In genomic region chr5:77718934-77719610, GRCh38 we compare ENCODE assay signal across 12 cellular contexts. TPM values are rescaled to one million over a fixed set of nuclear protein-coding genes. Genes with fewer than 3 reads are reported as not detected.
DNase-seq lines count a peak whose midpoint lies in the region; ATAC-seq lines count a peak whose summit lies in the region.
"Had no signal": no experiment of that assay in that cellular context is flagged by ENCODE, and none has a peak within 500 bp of the region (broad histone marks: within the 10 kb centered on the region; RNA-seq: fewer than 3 reads in every experiment).

No MANE protein-coding gene starts in this region.

- no peak overlapping the region for H3K27ac ChIP-seq in right cardiac atrium (ENCODE audit: low read length)
- H3K27ac ChIP-seq: cardiac muscle cell had no signal

- no peaks in the 10 kb centered on the region for H3K9me3 Mint-ChIP-seq in immature natural killer cell

- peak overlapping the region in 2 of 5 donors; percentile 7 to 44 for H3K4me3 Mint-ChIP-seq in immature natural killer cell

- no peaks in the 10 kb centered on the region for H3K27me3 Mint-ChIP-seq in immature natural killer cell (ENCODE audit: low read depth in 3 of 3)

- no peaks in the 10 kb centered on the region for H3K27me3 ChIP-seq in right cardiac atrium (ENCODE audit: control insufficient read depth, insufficient read depth)
- H3K27me3 ChIP-seq: cardiac muscle cell had no signal

- intact Hi-C loops in Right ventricle myocardium inferior (cut with DNase I) = no loop called here
- intact Hi-C loops in right cardiac atrium (cut with DNase I) = no loop called here

- ATAC-seq in GM18520 (IDR thresholded peaks at IDR 0.05; ENCODE audit: unreplicated experiment) (peak; percentile 72), GM21528 (IDR thresholded peaks at IDR 0.05; ENCODE audit: low FRiP score, unreplicated experiment) (peak; percentile 79), HG03280 (IDR thresholded peaks at IDR 0.05; ENCODE audit: unreplicated experiment) (peak; percentile 77), Right ventricle myocardium inferior (no peak), right cardiac atrium (no peak)

- WGBS in right cardiac atrium = 79% methylated on average over 6 of the region's 6 CpGs

- peak overlapping the region in 4 of 6 donors; percentile 1 to 45 (median 29) for H3K27ac Mint-ChIP-seq in immature natural killer cell

- H3K4me3 ChIP-seq in right cardiac atrium (ENCODE audit: low read length) = no peak overlapping the region
- H3K4me3 ChIP-seq: cardiac muscle cell had no signal

- H3K4me1 ChIP-seq in right cardiac atrium (ENCODE audit: control insufficient read depth, insufficient read depth, low read length) = no peaks in the 10 kb centered on the region

- no peak for DNase-seq in immature natural killer cell
- DNase-seq in COLO829 (ENCODE audit: low spot score) = no peak
- DNase-seq in Right ventricle myocardium inferior (ENCODE audit: missing footprints) = no peak
- no peak for DNase-seq in right cardiac atrium
- DNase-seq: activated T-cell treated with anti-CD3 and anti-CD28 coated beads for 4 hours, DMS 273 treated with DMSO at 0.1 percent for 48 hours, erythroblast, NCI-H1436 treated with DMSO at 0.1 percent for 48 hours had no signal

- no peaks in the 10 kb centered on the region for H3K36me3 Mint-ChIP-seq in immature natural killer cell

- peaks cover 27 to 56% of the 10 kb centered on the region in 2 donors for H3K4me1 Mint-ChIP-seq in immature natural killer cell

- no peaks in the 10 kb centered on the region for H3K9me3 ChIP-seq in right cardiac atrium (ENCODE audit: control insufficient read depth, low read length)

RNA-seq across cellular contexts. Expression of gene TBCA, which starts 57.1 kb away (rescaled TPM):
- polyA plus RNA-seq in immature natural killer cell = 100 to 1,000 TPM; 162 to 182 (median 172) TPM
- total RNA-seq in Right ventricle myocardium inferior = 122 TPM
- 100 to 1,000 TPM; 123 to 161 (median 146) TPM for total RNA-seq in right cardiac atrium
- 183 TPM for polyA plus RNA-seq in right cardiac atrium

Comparison
In these comparisons a context has a peak if more than half of its experiments do, and no peak if none do; other contexts are left out.
1. ATAC-seq: peak in GM18520 (single experiment), GM21528 (single experiment) and HG03280 (single experiment); none in Right ventricle myocardium inferior (single experiment) and right cardiac atrium (0 of 2).